In the genomic region with DNA sequence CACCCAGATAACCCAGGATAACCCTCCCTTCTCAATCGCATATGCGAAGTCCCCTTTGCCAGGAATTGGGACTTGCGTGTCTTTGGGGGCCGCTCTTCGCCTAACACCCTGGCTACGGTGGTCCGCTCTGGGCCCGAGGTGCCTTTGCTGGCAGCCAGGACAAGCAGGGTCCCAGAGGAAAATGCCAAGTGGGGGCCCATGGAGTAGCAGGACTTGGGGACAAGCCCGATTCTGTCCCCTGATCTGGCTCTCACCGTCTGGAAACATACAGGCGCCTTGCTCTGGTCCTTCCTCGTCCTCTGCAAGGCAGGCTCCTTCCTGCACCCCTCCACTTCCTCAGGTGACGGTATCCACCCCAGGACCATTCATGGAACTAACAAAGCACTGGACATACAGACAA, we compare ENCODE assay signal across 16 cellular contexts.
DNase-seq lines count a peak whose midpoint lies in the region; ATAC-seq, FAIRE-seq and TF ChIP-seq lines count a peak whose summit lies in the region.
"Had no signal": no experiment of that assay in that cellular context is flagged by ENCODE, and none has a peak within 500 bp of the region (broad histone marks: within the 10 kb centered on the region; RNA-seq: fewer than 3 reads in every experiment).

No MANE protein-coding gene starts in this region.

- H3K27me3 Mint-ChIP-seq in glutamatergic neuron (ENCODE audit: unreplicated experiment): peaks cover 15% of the 10 kb centered on the region

- H3K36me3 ChIP-seq in BLaER1 treated with 17β-estradiol and CSF1 and Interleukin-3, amounts not matched to agents 10 nM and 100 nM: no peaks in the 10 kb centered on the region
- H3K36me3 ChIP-seq: SJCRH30 had no signal

- peak overlapping the region in 2 of 11 experiments; percentile 9 to 29; a peak in 3 of 22 replicates for H3K9ac ChIP-seq in BLaER1 treated with 17β-estradiol and CSF1 and Interleukin-3, amounts not matched to agents 10 nM and 100 nM

- FAIRE-seq in GM12891 (lab: Jason Lieb, UNC): no peak
- FAIRE-seq: HTR-8/SVneo had no signal

- H3K27ac Mint-ChIP-seq in glutamatergic neuron (ENCODE audit: unreplicated experiment): peak overlapping the region; percentile 59
- H3K27ac Mint-ChIP-seq: CD4-positive, alpha-beta T cell had no signal

- TF ChIP-seq CTCF in glutamatergic neuron (IDR thresholded peaks at IDR 0.05; ENCODE audit: partially characterized antibody, unreplicated experiment): no peak

- H3K9me3 Mint-ChIP-seq in glutamatergic neuron (ENCODE audit: unreplicated experiment): peaks cover 1% of the 10 kb centered on the region
- H3K9me3 Mint-ChIP-seq: CD4-positive, alpha-beta T cell had no signal

- intact Hi-C loops in posterior vena cava (cut with DNase I): no loop called here

- peaks cover 0 to 8% (median 0%) of the 10 kb centered on the region in 11 experiments; a peak in 4 of 22 replicates for H3K9me3 ChIP-seq in BLaER1 treated with 17β-estradiol and CSF1 and Interleukin-3, amounts not matched to agents 10 nM and 100 nM (replicated peaks in 1 of 11)
- H3K9me3 ChIP-seq: SJCRH30 had no signal

- DNase-seq in glutamatergic neuron (no peak), posterior vena cava (ENCODE audit: low spot score) (peak; percentile 64), GM12891 (ENCODE audit: insufficient read length, low spot score) (no peak), caudate nucleus (lab: John Stamatoyannopoulos, UW) (no peak)
- DNase-seq: ACHN, AML-193, EL, NCI-H1930, SJCRH30 had no signal

- TF ChIP-seq POLR2A in GM12891 (IDR thresholded peaks at IDR 0.05; ENCODE audit: low read depth, low read length): no peak

- peaks cover 30% of the 10 kb centered on the region for H3K4me1 Mint-ChIP-seq in glutamatergic neuron (ENCODE audit: low read depth, unreplicated experiment)

- peak overlapping the region in 2 of 11 experiments; percentile 7 to 43; a peak in 2 of 22 replicates for H3K27ac ChIP-seq in BLaER1 treated with 17β-estradiol and CSF1 and Interleukin-3, amounts not matched to agents 10 nM and 100 nM
- H3K27ac ChIP-seq in angular gyrus (ENCODE audit: low read depth, low read length) (peak overlapping the region; percentile 78), caudate nucleus (ENCODE audit: low read depth, low read length) (no peak overlapping the region)
- H3K27ac ChIP-seq: HL-60, RWPE1, SJCRH30 had no signal

- no peak for ATAC-seq in GM18867 (IDR thresholded peaks at IDR 0.05; ENCODE audit: unreplicated experiment)

- peaks cover 19 to 63% (median 51%) of the 10 kb centered on the region in 10 experiments for H3K4me1 ChIP-seq in BLaER1 treated with 17β-estradiol and CSF1 and Interleukin-3, amounts not matched to agents 10 nM and 100 nM
- H3K4me1 ChIP-seq: SJCRH30 had no signal

- peaks cover 9% of the 10 kb centered on the region for H3K36me3 Mint-ChIP-seq in glutamatergic neuron (ENCODE audit: unreplicated experiment)

- no peak overlapping the region for H3K4me3 Mint-ChIP-seq in glutamatergic neuron (ENCODE audit: unreplicated experiment)
- H3K4me3 Mint-ChIP-seq: CD4-positive, alpha-beta T cell had no signal

- H3K27me3 ChIP-seq in BLaER1 treated with 17β-estradiol and CSF1 and Interleukin-3, amounts not matched to agents 10 nM and 100 nM: peaks cover 3 to 38% (median 16%) of the 10 kb centered on the region in 11 experiments; a peak in 19 of 22 replicates

- peak overlapping the region; percentile 16 to 92 (median 81) for H3K4me2 ChIP-seq in BLaER1 treated with 17β-estradiol and CSF1 and Interleukin-3, amounts not matched to agents 10 nM and 100 nM

- no peak overlapping the region for H3K4me3 ChIP-seq in BLaER1 treated with 17β-estradiol and CSF1 and Interleukin-3, amounts not matched to agents 10 nM and 100 nM
- H3K4me3 ChIP-seq: SJCRH30 had no signal

- H4K20me1 ChIP-seq in BLaER1 treated with 17β-estradiol and CSF1 and Interleukin-3, amounts not matched to agents 10 nM and 100 nM: peaks cover 0 to 21% (median 0%) of the 10 kb centered on the region in 11 experiments; a peak in 6 of 22 replicates

TF ChIP-seq in GM12891, 5 proteins besides CTCF, POLR2A, EP300 and RAD21:
- TF ChIP-seq POLR2AphosphoS5 (IDR thresholded peaks at IDR 0.05; ENCODE audit: low read depth, low read length) (no peak), TAF1 (IDR thresholded peaks at IDR 0.05; ENCODE audit: low read depth, low read length) (no peak), POU2F2 (IDR thresholded peaks at IDR 0.05; ENCODE audit: low read depth, low read length) (no peak), SPI1 (IDR thresholded peaks at IDR 0.05; ENCODE audit: low read depth, low read length) (no peak), PAX5 (IDR thresholded peaks at IDR 0.05; ENCODE audit: insufficient read depth, low read length, severe bottlenecking) (no peak)
